In genomic region chr19:41431426-41432386, GRCh38 we compare ENCODE assay signal across 9 cellular contexts. TPM values are rescaled to one million over a fixed set of nuclear protein-coding genes. Genes with fewer than 3 reads are reported as not detected.
DNase-seq lines count a peak whose midpoint lies in the region; ATAC-seq and TF ChIP-seq lines count a peak whose summit lies in the region.
"Had no signal": no experiment of that assay in that cellular context is flagged by ENCODE, and none has a peak within 500 bp of the region (broad histone marks: within the 10 kb centered on the region; RNA-seq: fewer than 3 reads in every experiment).

No MANE protein-coding gene starts in this region.

- no peaks in the 10 kb centered on the region for H3K27me3 ChIP-seq in colonic mucosa

- no peak overlapping the region for H3K27ac ChIP-seq in colonic mucosa

- H3K9ac ChIP-seq in colonic mucosa (ENCODE audit: low read depth in 2 of 2, low read length in 2 of 2): no peak overlapping the region

- peaks cover 4% of the 10 kb centered on the region for H3K4me1 Mint-ChIP-seq in neural crest cell

- H3K4me3 Mint-ChIP-seq in neural crest cell: peak overlapping the region; percentile 19

- H3K4me1 ChIP-seq in colonic mucosa: no peaks in the 10 kb centered on the region

- no peaks in the 10 kb centered on the region for H3K27me3 Mint-ChIP-seq in neural crest cell (ENCODE audit: low read depth)

- no peak overlapping the region for H3K4me3 ChIP-seq in colonic mucosa

- ATAC-seq in GM21576 (IDR thresholded peaks at IDR 0.05; ENCODE audit: unreplicated experiment): no peak

- intact Hi-C loops in colonic mucosa (cut with DNase I): loop anchor here (5.0 to 10.0 kb wide), 2 partner anchors 34 to 107 kb away; partner anchors contain the start of genes BCKDHA and EXOSC5

- H3K36me3 Mint-ChIP-seq in neural crest cell (ENCODE audit: low read depth): peaks cover 3% of the 10 kb centered on the region

- TF ChIP-seq CTCF in colonic mucosa (IDR thresholded peaks at IDR 0.05) (peak; percentile 15), neural crest cell (conservative IDR thresholded peaks at IDR 0.05) (no peak)

- H3K9me3 ChIP-seq in colonic mucosa: no peaks in the 10 kb centered on the region

- H3K36me3 ChIP-seq in colonic mucosa: no peaks in the 10 kb centered on the region

- peak overlapping the region; percentile 63 for H3K27ac Mint-ChIP-seq in neural crest cell (ENCODE audit: unreplicated experiment)

- DNase-seq in ELF-1 (ENCODE audit: low read depth, low spot score) (peak; percentile 26), NCI-H2196 treated with DMSO at 0.1 percent for 48 hours (lab: John Stamatoyannopoulos, UW; ENCODE audit: unreplicated experiment) (peak; percentile 48), colonic mucosa (no peak), neural crest cell (ENCODE audit: low read depth, low spot score) (no peak), pons (ENCODE audit: low spot score) (no peak), NCI-H2081 (lab: John Stamatoyannopoulos, UW) (no peak)
- DNase-seq in stimulated activated CD4-positive, alpha-beta T cell treated with anti-CD3 and anti-CD28 coated beads, Interleukin-4, amount 100 ng/mL, for 24 hours: no peak
- DNase-seq: stimulated activated CD4-positive, alpha-beta T cell treated with anti-CD3 and anti-CD28 coated beads, Interleukin-12 subunit alpha, Interleukin-12 subunit beta, amount 100 ng/mL, for 4 hours had no signal

- no peaks in the 10 kb centered on the region for H3K9me3 Mint-ChIP-seq in neural crest cell

RNA-seq across cellular contexts. Expression of gene B3GNT8, which starts 4.5 kb away (rescaled TPM):
- total RNA-seq in colonic mucosa: 10 to 100 TPM; 26.5 to 34.1 TPM
- 0.86 TPM in 2 replicates for total RNA-seq in neural crest cell

RNA-seq across cellular contexts. Expression of gene DMAC2, which starts 8.0 kb away (rescaled TPM):
- total RNA-seq in colonic mucosa (10 to 100 TPM; 48.0 to 61.8 TPM), neural crest cell (62.2 and 63.1 TPM in 2 replicates)

RNA-seq across cellular contexts. Expression of gene ERICH4, which starts 11.2 kb away (rescaled TPM):
- total RNA-seq in colonic mucosa (not detected), neural crest cell (not detected in 2 replicates)

RNA-seq across cellular contexts. Expression of gene BCKDHA, which starts 34.1 kb away (rescaled TPM):
- total RNA-seq in colonic mucosa (10 to 100 TPM; 18.8 to 31.7 TPM), neural crest cell (6.8 and 10.3 TPM in 2 replicates)

RNA-seq across cellular contexts. Expression of gene EXOSC5, which starts 34.5 kb away (rescaled TPM):
- total RNA-seq in colonic mucosa: 10 to 100 TPM; 11.5 to 33.5 TPM
- total RNA-seq in neural crest cell: 16.8 and 20.3 TPM in 2 replicates

Comparison
In these comparisons a context has a peak if more than half of its experiments do, and no peak if none do; other contexts are left out.
1. DNase-seq: peak in ELF-1 (single experiment) and NCI-H2196 treated with DMSO at 0.1 percent for 48 hours (single experiment); none in colonic mucosa (single experiment), neural crest cell (single experiment), stimulated activated CD4-positive, alpha-beta T cell treated with anti-CD3 and anti-CD28 coated beads, Interleukin-4, amount 100 ng/mL, for 24 hours (single experiment), pons (single experiment) and NCI-H2081 (0 of 2).
2. RNA of gene B3GNT8, which starts 4.5 kb away (total RNA-seq): 26.5 to 34.1 TPM in colonic mucosa; 0.86 TPM in neural crest cell; every median in the first group is over 10 times any median in the second.